In the genomic region with DNA sequence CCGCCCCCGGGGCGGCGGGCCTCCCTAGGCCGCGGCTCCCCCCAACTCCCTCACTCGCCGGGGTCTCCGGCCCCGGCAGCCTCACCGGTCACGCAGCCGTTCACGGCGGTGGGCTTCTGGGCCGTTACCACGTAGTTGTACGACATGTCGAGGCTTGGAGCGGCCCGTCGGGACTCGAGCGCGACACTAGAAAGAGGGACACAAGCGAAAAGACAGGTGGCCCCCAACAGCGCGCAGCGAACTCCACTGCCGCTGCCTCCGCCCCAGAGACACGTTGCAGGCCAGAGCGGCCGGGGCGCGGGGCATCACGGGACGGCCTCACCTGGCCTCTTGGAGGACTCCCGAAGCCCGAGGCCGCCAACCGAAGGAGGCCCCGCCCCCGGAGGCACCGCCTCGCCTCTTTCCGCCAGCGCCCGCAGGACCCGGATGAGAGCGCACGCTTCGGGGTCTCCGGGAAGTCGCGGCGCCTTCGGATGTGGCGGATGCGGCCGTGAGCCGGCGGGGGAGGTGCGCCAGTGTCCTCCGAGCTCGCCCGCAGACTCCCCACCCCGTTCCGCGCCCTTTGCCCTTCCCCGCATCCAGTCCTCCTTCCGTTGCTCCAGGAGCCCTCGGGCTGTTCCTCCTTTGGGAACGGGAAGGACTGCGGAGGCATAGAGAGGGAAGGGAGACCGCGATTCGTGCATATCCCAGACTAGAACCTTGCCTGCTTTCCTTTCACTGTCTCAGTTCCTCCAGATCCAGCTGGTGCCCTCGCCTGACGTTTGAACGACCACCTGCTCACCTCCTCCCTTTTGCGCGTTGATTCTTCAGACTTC, we compare ENCODE assay signal across 1 cellular context.
A peak's percentile ranks its signal among the peaks of the same experiment; 100 is the strongest.
TF ChIP-seq lines count a peak whose summit lies in the region.

DDB1 (minus strand) TSS at position 283 of the 815 bp plus-strand sequence; CDS start at position 146, 137 bp downstream.
TKFC (plus strand) TSS at position 406 of the 815 bp plus-strand sequence. CDS start 1,501 bp downstream, outside the sequence.

TF ChIP-seq in HEK293, 187 proteins besides CTCF, POLR2A, EP300 and RAD21 (continued from another document):
- TF ChIP-seq KLF17 (tag by site-specific recombination; IDR thresholded peaks at IDR 0.05) (0 out of 2 replicates have a peak, but pooled peaks have one; percentile 12), ZNF37A (tag by site-specific recombination; IDR thresholded peaks at IDR 0.05) (peak; percentile 65), ZNF341 (tag by site-specific recombination; IDR thresholded peaks at IDR 0.05; ENCODE audit: low read depth) (peak; percentile 73)
